Comparison of ENCODE assay signal across 1 cellular context in the genomic region with DNA sequence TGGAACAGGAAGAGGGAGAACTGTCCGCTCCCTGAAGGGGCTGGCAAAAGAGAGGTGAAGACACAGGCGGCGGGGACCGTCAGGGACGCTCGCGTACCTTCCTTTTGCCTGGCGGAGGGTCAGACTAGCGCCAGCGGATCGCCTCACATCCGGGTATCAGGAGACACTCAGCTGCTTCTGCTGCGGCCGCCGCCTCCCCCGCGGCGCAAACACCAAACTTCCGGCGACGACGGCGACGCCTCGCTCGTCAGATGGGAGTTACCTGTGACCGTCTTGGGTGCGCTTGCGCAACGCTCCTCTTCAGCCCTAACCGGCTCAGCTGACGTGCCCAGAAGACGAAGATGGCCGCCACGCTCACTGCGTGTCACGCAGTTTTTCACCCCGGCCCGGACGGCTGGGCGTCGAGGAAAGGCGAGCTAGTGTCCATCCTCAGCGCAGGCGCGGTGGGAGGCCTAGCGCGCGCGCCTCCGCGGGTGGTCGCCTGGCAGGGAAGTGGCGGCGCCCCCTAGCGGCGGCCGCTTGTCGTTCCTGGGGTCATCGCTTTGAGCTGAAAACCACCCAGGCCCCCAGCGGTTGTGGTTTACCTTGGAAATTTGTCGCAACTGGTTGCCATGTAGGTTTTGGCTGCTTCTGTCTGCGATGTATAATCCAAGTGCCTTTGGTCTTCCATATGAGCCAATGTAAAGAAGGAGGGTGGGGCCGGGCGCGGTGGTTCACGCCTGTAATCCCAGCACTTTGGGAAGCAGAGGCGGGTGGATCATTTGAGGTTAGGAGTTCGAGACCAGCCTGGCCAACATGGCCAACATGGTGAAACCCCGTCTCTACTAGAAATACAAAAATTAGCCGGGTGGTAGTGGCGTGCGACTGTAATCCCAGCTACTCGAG.
TF ChIP-seq lines count a peak whose summit lies in the region.

A gene with protein sequence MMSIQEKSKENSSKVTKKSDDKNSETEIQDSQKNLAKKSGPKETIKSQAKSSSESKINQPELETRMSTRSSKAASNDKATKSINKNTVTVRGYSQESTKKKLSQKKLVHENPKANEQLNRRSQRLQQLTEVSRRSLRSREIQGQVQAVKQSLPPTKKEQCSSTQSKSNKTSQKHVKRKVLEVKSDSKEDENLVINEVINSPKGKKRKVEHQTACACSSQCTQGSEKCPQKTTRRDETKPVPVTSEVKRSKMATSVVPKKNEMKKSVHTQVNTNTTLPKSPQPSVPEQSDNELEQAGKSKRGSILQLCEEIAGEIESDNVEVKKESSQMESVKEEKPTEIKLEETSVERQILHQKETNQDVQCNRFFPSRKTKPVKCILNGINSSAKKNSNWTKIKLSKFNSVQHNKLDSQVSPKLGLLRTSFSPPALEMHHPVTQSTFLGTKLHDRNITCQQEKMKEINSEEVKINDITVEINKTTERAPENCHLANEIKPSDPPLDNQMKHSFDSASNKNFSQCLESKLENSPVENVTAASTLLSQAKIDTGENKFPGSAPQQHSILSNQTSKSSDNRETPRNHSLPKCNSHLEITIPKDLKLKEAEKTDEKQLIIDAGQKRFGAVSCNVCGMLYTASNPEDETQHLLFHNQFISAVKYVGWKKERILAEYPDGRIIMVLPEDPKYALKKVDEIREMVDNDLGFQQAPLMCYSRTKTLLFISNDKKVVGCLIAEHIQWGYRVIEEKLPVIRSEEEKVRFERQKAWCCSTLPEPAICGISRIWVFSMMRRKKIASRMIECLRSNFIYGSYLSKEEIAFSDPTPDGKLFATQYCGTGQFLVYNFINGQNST (minus strand): TSS at position 179 of the 885 bp plus-strand sequence. CDS start 25,861 bp downstream, outside the sequence.

TF ChIP-seq in HEK293, 187 proteins besides CTCF, POLR2A, EP300 and RAD21 (continued from another document and continues in another):
- peak; percentile 85 for TF ChIP-seq ZNF629 (tag by site-specific recombination; IDR thresholded peaks at IDR 0.05)
- TF ChIP-seq WT1 (tag by site-specific recombination; IDR thresholded peaks at IDR 0.05) = peak; percentile 55
- peak; percentile 35; the same call in 1 of the 2 replicates for TF ChIP-seq ZNF76 (tag by site-specific recombination; IDR thresholded peaks at IDR 0.05; ENCODE audit: borderline replicate concordance, low read depth)
- TF ChIP-seq, protein P1, sequence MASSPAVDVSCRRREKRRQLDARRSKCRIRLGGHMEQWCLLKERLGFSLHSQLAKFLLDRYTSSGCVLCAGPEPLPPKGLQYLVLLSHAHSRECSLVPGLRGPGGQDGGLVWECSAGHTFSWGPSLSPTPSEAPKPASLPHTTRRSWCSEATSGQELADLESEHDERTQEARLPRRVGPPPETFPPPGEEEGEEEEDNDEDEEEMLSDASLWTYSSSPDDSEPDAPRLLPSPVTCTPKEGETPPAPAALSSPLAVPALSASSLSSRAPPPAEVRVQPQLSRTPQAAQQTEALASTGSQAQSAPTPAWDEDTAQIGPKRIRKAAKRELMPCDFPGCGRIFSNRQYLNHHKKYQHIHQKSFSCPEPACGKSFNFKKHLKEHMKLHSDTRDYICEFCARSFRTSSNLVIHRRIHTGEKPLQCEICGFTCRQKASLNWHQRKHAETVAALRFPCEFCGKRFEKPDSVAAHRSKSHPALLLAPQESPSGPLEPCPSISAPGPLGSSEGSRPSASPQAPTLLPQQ (tag by site-specific recombination; IDR thresholded peaks at IDR 0.05) = peak; percentile 67; the same call in 1 of the 2 replicates
- TF ChIP-seq ZNF561 (tag by site-specific recombination; IDR thresholded peaks at IDR 0.05; ENCODE audit: borderline replicate concordance) = peak; percentile 52; the same call in 1 of the 2 replicates
- TF ChIP-seq, protein P2, sequence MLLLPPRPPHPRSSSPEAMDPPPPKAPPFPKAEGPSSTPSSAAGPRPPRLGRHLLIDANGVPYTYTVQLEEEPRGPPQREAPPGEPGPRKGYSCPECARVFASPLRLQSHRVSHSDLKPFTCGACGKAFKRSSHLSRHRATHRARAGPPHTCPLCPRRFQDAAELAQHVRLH (tag by site-specific recombination; IDR thresholded peaks at IDR 0.05) = 0 out of 2 replicates have a peak, but pooled peaks have one; percentile 23
- TF ChIP-seq BCL11A (tag by site-specific recombination; IDR thresholded peaks at IDR 0.05; ENCODE audit: low read depth) = peak; percentile 77; the same call in 1 of the 2 replicates
- TF ChIP-seq, protein P3, sequence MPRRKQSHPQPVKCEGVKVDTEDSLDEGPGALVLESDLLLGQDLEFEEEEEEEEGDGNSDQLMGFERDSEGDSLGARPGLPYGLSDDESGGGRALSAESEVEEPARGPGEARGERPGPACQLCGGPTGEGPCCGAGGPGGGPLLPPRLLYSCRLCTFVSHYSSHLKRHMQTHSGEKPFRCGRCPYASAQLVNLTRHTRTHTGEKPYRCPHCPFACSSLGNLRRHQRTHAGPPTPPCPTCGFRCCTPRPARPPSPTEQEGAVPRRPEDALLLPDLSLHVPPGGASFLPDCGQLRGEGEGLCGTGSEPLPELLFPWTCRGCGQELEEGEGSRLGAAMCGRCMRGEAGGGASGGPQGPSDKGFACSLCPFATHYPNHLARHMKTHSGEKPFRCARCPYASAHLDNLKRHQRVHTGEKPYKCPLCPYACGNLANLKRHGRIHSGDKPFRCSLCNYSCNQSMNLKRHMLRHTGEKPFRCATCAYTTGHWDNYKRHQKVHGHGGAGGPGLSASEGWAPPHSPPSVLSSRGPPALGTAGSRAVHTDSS (tag by site-specific recombination; IDR thresholded peaks at IDR 0.05) = no peak
- no peak for TF ChIP-seq ZNF10 (tag by site-specific recombination; IDR thresholded peaks at IDR 0.05)
- TF ChIP-seq ZNF24 (tag by site-specific recombination; IDR thresholded peaks at IDR 0.05) = peak; percentile 62; the same call in 1 of the 2 replicates
- no peak for TF ChIP-seq ZNF654 (tag by site-specific recombination; IDR thresholded peaks at IDR 0.05; ENCODE audit: low read depth)
- no peak for TF ChIP-seq ZNF624 (tag by site-specific recombination; IDR thresholded peaks at IDR 0.05)
- no peak; the same call in 1 of the 2 replicates for TF ChIP-seq EGR2 (tag by site-specific recombination; IDR thresholded peaks at IDR 0.05; ENCODE audit: low read depth)
- peak; percentile 89 for TF ChIP-seq ZNF335 (tag by site-specific recombination; conservative IDR thresholded peaks at IDR 0.05)
- TF ChIP-seq, protein P4, sequence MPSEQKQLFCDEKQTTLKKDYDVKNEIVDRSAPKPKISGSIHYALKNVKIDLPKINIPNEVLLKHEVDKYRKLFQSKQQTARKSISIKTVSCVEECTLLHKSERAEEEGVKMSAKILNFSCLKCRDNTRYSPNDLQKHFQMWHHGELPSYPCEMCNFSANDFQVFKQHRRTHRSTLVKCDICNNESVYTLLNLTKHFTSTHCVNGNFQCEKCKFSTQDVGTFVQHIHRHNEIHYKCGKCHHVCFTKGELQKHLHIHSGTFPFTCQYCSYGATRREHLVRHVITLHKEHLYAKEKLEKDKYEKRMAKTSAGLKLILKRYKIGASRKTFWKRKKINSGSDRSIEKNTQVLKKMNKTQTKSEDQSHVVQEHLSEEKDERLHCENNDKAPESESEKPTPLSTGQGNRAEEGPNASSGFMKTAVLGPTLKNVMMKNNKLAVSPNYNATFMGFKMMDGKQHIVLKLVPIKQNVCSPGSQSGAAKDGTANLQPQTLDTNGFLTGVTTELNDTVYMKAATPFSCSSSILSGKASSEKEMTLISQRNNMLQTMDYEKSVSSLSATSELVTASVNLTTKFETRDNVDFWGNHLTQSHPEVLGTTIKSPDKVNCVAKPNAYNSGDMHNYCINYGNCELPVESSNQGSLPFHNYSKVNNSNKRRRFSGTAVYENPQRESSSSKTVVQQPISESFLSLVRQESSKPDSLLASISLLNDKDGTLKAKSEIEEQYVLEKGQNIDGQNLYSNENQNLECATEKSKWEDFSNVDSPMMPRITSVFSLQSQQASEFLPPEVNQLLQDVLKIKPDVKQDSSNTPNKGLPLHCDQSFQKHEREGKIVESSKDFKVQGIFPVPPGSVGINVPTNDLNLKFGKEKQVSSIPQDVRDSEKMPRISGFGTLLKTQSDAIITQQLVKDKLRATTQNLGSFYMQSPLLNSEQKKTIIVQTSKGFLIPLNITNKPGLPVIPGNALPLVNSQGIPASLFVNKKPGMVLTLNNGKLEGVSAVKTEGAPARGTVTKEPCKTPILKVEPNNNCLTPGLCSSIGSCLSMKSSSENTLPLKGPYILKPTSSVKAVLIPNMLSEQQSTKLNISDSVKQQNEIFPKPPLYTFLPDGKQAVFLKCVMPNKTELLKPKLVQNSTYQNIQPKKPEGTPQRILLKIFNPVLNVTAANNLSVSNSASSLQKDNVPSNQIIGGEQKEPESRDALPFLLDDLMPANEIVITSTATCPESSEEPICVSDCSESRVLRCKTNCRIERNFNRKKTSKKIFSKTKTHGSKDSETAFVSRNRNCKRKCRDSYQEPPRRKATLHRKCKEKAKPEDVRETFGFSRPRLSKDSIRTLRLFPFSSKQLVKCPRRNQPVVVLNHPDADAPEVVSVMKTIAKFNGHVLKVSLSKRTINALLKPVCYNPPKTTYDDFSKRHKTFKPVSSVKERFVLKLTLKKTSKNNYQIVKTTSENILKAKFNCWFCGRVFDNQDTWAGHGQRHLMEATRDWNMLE (tag by site-specific recombination; conservative IDR thresholded peaks at IDR 0.05; ENCODE audit: low read depth) = peak; percentile 43; the same call in 1 of the 2 replicates
- TF ChIP-seq GLIS1 (tag by site-specific recombination; IDR thresholded peaks at IDR 0.05) = peak; percentile 99
- TF ChIP-seq SP2 (tag by site-specific recombination; IDR thresholded peaks at IDR 0.05) = peak; percentile 86
- peak; percentile 7; the same call in 1 of the 2 replicates for TF ChIP-seq ZNF600 (tag by site-specific recombination; IDR thresholded peaks at IDR 0.05)
- TF ChIP-seq, protein P5, sequence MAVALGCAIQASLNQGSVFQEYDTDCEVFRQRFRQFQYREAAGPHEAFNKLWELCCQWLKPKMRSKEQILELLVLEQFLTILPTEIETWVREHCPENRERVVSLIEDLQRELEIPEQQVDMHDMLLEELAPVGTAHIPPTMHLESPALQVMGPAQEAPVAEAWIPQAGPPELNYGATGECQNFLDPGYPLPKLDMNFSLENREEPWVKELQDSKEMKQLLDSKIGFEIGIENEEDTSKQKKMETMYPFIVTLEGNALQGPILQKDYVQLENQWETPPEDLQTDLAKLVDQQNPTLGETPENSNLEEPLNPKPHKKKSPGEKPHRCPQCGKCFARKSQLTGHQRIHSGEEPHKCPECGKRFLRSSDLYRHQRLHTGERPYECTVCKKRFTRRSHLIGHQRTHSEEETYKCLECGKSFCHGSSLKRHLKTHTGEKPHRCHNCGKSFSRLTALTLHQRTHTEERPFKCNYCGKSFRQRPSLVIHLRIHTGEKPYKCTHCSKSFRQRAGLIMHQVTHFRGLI (tag by site-specific recombination; IDR thresholded peaks at IDR 0.05) = peak; percentile 90
- TF ChIP-seq OVOL3 (tag by site-specific recombination; IDR thresholded peaks at IDR 0.05) = 0 out of 2 replicates have a peak, but pooled peaks have one; percentile 26
- no peak for TF ChIP-seq ZNF2 (tag by site-specific recombination; IDR thresholded peaks at IDR 0.05)
- TF ChIP-seq KLF16 (tag by site-specific recombination; IDR thresholded peaks at IDR 0.05) = peak; percentile 76; the same call in 1 of the 2 replicates
- TF ChIP-seq, protein P6, sequence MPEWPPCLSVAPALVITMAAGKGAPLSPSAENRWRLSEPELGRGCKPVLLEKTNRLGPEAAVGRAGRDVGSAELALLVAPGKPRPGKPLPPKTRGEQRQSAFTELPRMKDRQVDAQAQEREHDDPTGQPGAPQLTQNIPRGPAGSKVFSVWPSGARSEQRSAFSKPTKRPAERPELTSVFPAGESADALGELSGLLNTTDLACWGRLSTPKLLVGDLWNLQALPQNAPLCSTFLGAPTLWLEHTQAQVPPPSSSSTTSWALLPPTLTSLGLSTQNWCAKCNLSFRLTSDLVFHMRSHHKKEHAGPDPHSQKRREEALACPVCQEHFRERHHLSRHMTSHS (tag by site-specific recombination; IDR thresholded peaks at IDR 0.05) = no peak
- TF ChIP-seq ZNF175 (tag by site-specific recombination; IDR thresholded peaks at IDR 0.05) = no peak
- TF ChIP-seq ZFP3 (tag by site-specific recombination; IDR thresholded peaks at IDR 0.05; ENCODE audit: low read depth) = peak; percentile 89
- TF ChIP-seq, protein P7, sequence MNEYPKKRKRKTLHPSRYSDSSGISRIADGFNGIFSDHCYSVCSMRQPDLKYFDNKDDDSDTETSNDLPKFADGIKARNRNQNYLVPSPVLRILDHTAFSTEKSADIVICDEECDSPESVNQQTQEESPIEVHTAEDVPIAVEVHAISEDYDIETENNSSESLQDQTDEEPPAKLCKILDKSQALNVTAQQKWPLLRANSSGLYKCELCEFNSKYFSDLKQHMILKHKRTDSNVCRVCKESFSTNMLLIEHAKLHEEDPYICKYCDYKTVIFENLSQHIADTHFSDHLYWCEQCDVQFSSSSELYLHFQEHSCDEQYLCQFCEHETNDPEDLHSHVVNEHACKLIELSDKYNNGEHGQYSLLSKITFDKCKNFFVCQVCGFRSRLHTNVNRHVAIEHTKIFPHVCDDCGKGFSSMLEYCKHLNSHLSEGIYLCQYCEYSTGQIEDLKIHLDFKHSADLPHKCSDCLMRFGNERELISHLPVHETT (tag by site-specific recombination; IDR thresholded peaks at IDR 0.05) = 0 out of 2 replicates have a peak, but pooled peaks have one; percentile 42
- TF ChIP-seq, protein P8, sequence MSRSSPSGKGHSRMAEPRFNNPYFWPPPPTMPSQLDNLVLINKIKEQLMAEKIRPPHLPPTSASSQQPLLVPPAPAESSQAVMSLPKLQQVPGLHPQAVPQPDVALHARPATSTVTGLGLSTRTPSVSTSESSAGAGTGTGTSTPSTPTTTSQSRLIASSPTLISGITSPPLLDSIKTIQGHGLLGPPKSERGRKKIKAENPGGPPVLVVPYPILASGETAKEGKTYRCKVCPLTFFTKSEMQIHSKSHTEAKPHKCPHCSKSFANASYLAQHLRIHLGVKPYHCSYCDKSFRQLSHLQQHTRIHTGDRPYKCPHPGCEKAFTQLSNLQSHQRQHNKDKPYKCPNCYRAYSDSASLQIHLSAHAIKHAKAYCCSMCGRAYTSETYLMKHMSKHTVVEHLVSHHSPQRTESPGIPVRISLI (tag by site-specific recombination; IDR thresholded peaks at IDR 0.05) = 0 out of 2 replicates have a peak, but pooled peaks have one; percentile 48
- TF ChIP-seq ZFHX2 (tag by site-specific recombination; conservative IDR thresholded peaks at IDR 0.05) = peak; percentile 48; the same call in 1 of the 2 replicates
- TF ChIP-seq ZBTB17 (tag by site-specific recombination; IDR thresholded peaks at IDR 0.05) = peak; percentile 81
- peak; percentile 82; the same call in 1 of the 2 replicates for TF ChIP-seq SP3 (tag by site-specific recombination; IDR thresholded peaks at IDR 0.05)
- TF ChIP-seq, protein P9, sequence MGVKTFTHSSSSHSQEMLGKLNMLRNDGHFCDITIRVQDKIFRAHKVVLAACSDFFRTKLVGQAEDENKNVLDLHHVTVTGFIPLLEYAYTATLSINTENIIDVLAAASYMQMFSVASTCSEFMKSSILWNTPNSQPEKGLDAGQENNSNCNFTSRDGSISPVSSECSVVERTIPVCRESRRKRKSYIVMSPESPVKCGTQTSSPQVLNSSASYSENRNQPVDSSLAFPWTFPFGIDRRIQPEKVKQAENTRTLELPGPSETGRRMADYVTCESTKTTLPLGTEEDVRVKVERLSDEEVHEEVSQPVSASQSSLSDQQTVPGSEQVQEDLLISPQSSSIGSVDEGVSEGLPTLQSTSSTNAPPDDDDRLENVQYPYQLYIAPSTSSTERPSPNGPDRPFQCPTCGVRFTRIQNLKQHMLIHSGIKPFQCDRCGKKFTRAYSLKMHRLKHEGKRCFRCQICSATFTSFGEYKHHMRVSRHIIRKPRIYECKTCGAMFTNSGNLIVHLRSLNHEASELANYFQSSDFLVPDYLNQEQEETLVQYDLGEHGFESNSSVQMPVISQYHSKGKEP (tag by site-specific recombination; IDR thresholded peaks at IDR 0.05) = 0 out of 2 replicates have a peak, but pooled peaks have one; percentile 9
- TF ChIP-seq ZNF664 (tag by site-specific recombination; IDR thresholded peaks at IDR 0.05) = peak; percentile 32; the same call in 1 of the 2 replicates
